Comparison of ENCODE assay signal across 21 cellular contexts in genomic region chr3:148646126-148646660, GRCh38. TPM values are rescaled to one million over a fixed set of nuclear protein-coding genes. Genes with fewer than 3 reads are reported as not detected.
A peak's percentile ranks its signal among the peaks of the same experiment; 100 is the strongest.
DNase-seq lines count a peak whose midpoint lies in the region; FAIRE-seq and TF ChIP-seq lines count a peak whose summit lies in the region.
"Had no signal": no experiment of that assay in that cellular context is flagged by ENCODE, and none has a peak within 500 bp of the region (broad histone marks: within the 10 kb centered on the region; RNA-seq: fewer than 3 reads in every experiment).

No MANE protein-coding gene starts in this region.

- TF ChIP-seq CTCF in astrocyte (IDR thresholded peaks at IDR 0.05; ENCODE audit: insufficient read depth, low read depth, low read length) (no peak), SK-N-SH (IDR thresholded peaks at IDR 0.05) (no peak)

- no peaks in the 10 kb centered on the region for H3K9me3 Mint-ChIP-seq in astrocyte (ENCODE audit: unreplicated experiment)
- H3K9me3 Mint-ChIP-seq: CD8-positive, alpha-beta T cell had no signal

- H3K9me3 ChIP-seq in astrocyte (ENCODE audit: insufficient read depth, low read depth, low read length) (no peaks in the 10 kb centered on the region), SK-N-SH (no peaks in the 10 kb centered on the region), SJCRH30 (replicated peaks) (no peaks in the 10 kb centered on the region)
- H3K9me3 ChIP-seq: BLaER1, Peyer's patch had no signal

- H3K4me2 ChIP-seq in astrocyte (ENCODE audit: low read length) (no peak overlapping the region), SK-N-SH (no peak overlapping the region)
- H3K4me2 ChIP-seq: BLaER1, KMS-11 had no signal

- no peak overlapping the region for H2AFZ ChIP-seq in astrocyte (ENCODE audit: low read depth, low read length)
- H2AFZ ChIP-seq in SK-N-SH (ENCODE audit: low read depth), result no peak overlapping the region

- WGBS in SK-N-SH (ENCODE audit: low lambda C conversion rate), result 92% methylated on average over 4 of the region's 4 CpGs

- H3K4me1 Mint-ChIP-seq in astrocyte (ENCODE audit: low read depth, unreplicated experiment), result peaks cover 35% of the 10 kb centered on the region

- no peak for TF ChIP-seq EP300 in SK-N-SH (IDR thresholded peaks at IDR 0.05; ENCODE audit: borderline replicate concordance in 1 of 2, low read depth in 1 of 2, low read length in 1 of 2)

- no peaks in the 10 kb centered on the region for H3K27me3 Mint-ChIP-seq in astrocyte (ENCODE audit: low read depth, unreplicated experiment)

- H3K36me3 ChIP-seq in astrocyte (ENCODE audit: insufficient read depth, low read length), result no peaks in the 10 kb centered on the region
- H3K36me3 ChIP-seq in SK-N-SH (replicated peaks in 1 of 2; ENCODE audit: control insufficient read depth in 1 of 2, insufficient read depth in 2 of 2, low read length in 1 of 2), result no peaks in the 10 kb centered on the region
- no peaks in the 10 kb centered on the region for H3K36me3 ChIP-seq in SJCRH30
- H3K36me3 ChIP-seq: BLaER1, Peyer's patch had no signal

- no peak overlapping the region for H3K9ac ChIP-seq in astrocyte (ENCODE audit: low read length)
- no peak overlapping the region for H3K9ac ChIP-seq in SK-N-SH
- H3K9ac ChIP-seq: BLaER1, KMS-11 had no signal

- no peaks in the 10 kb centered on the region for H3K36me3 Mint-ChIP-seq in astrocyte (ENCODE audit: low read depth, unreplicated experiment)
- H3K36me3 Mint-ChIP-seq: CD8-positive, alpha-beta T cell had no signal

- H3K27ac ChIP-seq in astrocyte (ENCODE audit: low read depth, low read length), result no peak overlapping the region
- H3K27ac ChIP-seq in SK-N-SH (ENCODE audit: low read depth in 2 of 2, low read length in 1 of 2), result no peak overlapping the region
- H3K27ac ChIP-seq in SJCRH30, result no peak overlapping the region
- H3K27ac ChIP-seq: BLaER1, KMS-11, Peyer's patch had no signal

- H3K27ac Mint-ChIP-seq in astrocyte (ENCODE audit: unreplicated experiment), result no peak overlapping the region
- H3K27ac Mint-ChIP-seq: CD8-positive, alpha-beta T cell had no signal

- no peaks in the 10 kb centered on the region for H3K9me2 ChIP-seq in SK-N-SH

- H3K4me1 ChIP-seq in astrocyte (ENCODE audit: insufficient read depth, low read length) (peaks cover 31% of the 10 kb centered on the region), SK-N-SH (ENCODE audit: control insufficient read depth in 1 of 2, insufficient read depth in 2 of 2, low read depth in 1 of 2, low read length in 1 of 2) (peaks cover 0 to 5% of the 10 kb centered on the region in 2 experiments; a peak in 2 of 4 replicates), SJCRH30 (peaks cover 8% of the 10 kb centered on the region; the same call in 1 of the 2 replicates)
- H3K4me1 ChIP-seq: BLaER1, Peyer's patch had no signal

- no peak for TF ChIP-seq POLR2A in H54 (IDR thresholded peaks at IDR 0.05; ENCODE audit: low read depth, low read length)

- no peak overlapping the region for H3K4me3 Mint-ChIP-seq in astrocyte (ENCODE audit: unreplicated experiment)
- H3K4me3 Mint-ChIP-seq: CD8-positive, alpha-beta T cell had no signal

- DNase-seq in H54 (ENCODE audit: insufficient read length, low spot score) (no peak), astrocyte (ENCODE audit: low read depth) (peak; percentile 10), iris pigment epithelial cell (ENCODE audit: low read depth) (peak; percentile 61), cortex of kidney (lab: John Stamatoyannopoulos, UW) (no peak), NCI-H128 (lab: John Stamatoyannopoulos, UW; ENCODE audit: unreplicated experiment) (no peak), SK-N-SH (no peak), SJCRH30 (no peak)
- DNase-seq: CD8-positive, alpha-beta T cell; DMS79; GDM1; H7; NCI-H1694; NCI-H510A treated with DMSO at 0.1 percent for 48 hours; NCI-H82; Peyer's patch; T-helper 1 cell had no signal

- H3F3A ChIP-seq in SK-N-SH (replicated peaks; ENCODE audit: insufficient read depth), result peaks cover 19% of the 10 kb centered on the region

- no peaks in the 10 kb centered on the region for H4K20me1 ChIP-seq in astrocyte (ENCODE audit: insufficient read depth, low read length)
- H4K20me1 ChIP-seq in SK-N-SH (ENCODE audit: insufficient read depth), result no peaks in the 10 kb centered on the region
- H4K20me1 ChIP-seq: BLaER1 had no signal

- CTCF ChIA-PET in SK-N-SH (lab: Yijun Ruan, JAX), result no interaction called here

- H3K27me3 ChIP-seq in astrocyte (ENCODE audit: insufficient read depth, low read length) (no peaks in the 10 kb centered on the region), SK-N-SH (ENCODE audit: insufficient read depth) (no peaks in the 10 kb centered on the region), SJCRH30 (no peaks in the 10 kb centered on the region)
- H3K27me3 ChIP-seq: BLaER1, Peyer's patch had no signal

- H3K4me3 ChIP-seq in astrocyte (ENCODE audit: insufficient read depth, low read depth, low read length), result no peak overlapping the region
- H3K4me3 ChIP-seq in SK-N-SH (ENCODE audit: low read depth in 2 of 2, low read length in 1 of 2), result no peak overlapping the region
- no peak overlapping the region for H3K4me3 ChIP-seq in SJCRH30
- H3K4me3 ChIP-seq: BLaER1, Peyer's patch had no signal

- H3K79me2 ChIP-seq in astrocyte (ENCODE audit: insufficient read depth, low read length) (no peaks in the 10 kb centered on the region), SK-N-SH (ENCODE audit: insufficient read depth) (no peaks in the 10 kb centered on the region)

- POLR2A ChIA-PET in SK-N-SH (lab: Yijun Ruan, JAX), result no interaction called here

- no peak for TF ChIP-seq RAD21 in SK-N-SH (IDR thresholded peaks at IDR 0.05; ENCODE audit: low read length)

- FAIRE-seq in H54 (lab: Jason Lieb, UNC), result peak; percentile 43
- peak; percentile 73 for FAIRE-seq in astrocyte (lab: Jason Lieb, UNC)
- FAIRE-seq: GM12891, GM18507 had no signal

TF ChIP-seq in SK-N-SH, 30 proteins besides CTCF, POLR2A, EP300 and RAD21:
- TF ChIP-seq FOXJ3 (CRISPR knock-in tag; IDR thresholded peaks at IDR 0.05) (no peak), MEF2A (IDR thresholded peaks at IDR 0.05; ENCODE audit: borderline replicate concordance, low read depth) (no peak), EZH2phosphoT487 (IDR thresholded peaks at IDR 0.05; ENCODE audit: borderline replicate concordance, low read depth) (no peak), RXRA (IDR thresholded peaks at IDR 0.05; ENCODE audit: borderline replicate concordance, low read depth) (no peak), POLR2AphosphoS5 (IDR thresholded peaks at IDR 0.05; ENCODE audit: low read depth, low read length) (no peak), NRF1 (IDR thresholded peaks at IDR 0.05; ENCODE audit: low read depth, low read length) (no peak), RCOR1 (IDR thresholded peaks at IDR 0.05; ENCODE audit: low read length) (no peak), YY1 (IDR thresholded peaks at IDR 0.05; ENCODE audit: low read depth) (no peak), MXI1 (IDR thresholded peaks at IDR 0.05; ENCODE audit: low read depth, low read length) (no peak), GATA2 (CRISPR knock-in tag; IDR thresholded peaks at IDR 0.05) (no peak), TAF1 (IDR thresholded peaks at IDR 0.05; ENCODE audit: borderline replicate concordance, low read depth, low read length) (no peak), SMC3 (IDR thresholded peaks at IDR 0.05; ENCODE audit: low read depth, low read length) (no peak)
- TF ChIP-seq, protein P1, sequence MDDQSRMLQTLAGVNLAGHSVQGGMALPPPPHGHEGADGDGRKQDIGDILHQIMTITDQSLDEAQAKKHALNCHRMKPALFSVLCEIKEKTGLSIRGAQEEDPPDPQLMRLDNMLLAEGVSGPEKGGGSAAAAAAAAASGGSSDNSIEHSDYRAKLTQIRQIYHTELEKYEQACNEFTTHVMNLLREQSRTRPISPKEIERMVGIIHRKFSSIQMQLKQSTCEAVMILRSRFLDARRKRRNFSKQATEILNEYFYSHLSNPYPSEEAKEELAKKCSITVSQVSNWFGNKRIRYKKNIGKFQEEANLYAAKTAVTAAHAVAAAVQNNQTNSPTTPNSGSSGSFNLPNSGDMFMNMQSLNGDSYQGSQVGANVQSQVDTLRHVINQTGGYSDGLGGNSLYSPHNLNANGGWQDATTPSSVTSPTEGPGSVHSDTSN (IDR thresholded peaks at IDR 0.05), result no peak
- TF ChIP-seq, protein P2, sequence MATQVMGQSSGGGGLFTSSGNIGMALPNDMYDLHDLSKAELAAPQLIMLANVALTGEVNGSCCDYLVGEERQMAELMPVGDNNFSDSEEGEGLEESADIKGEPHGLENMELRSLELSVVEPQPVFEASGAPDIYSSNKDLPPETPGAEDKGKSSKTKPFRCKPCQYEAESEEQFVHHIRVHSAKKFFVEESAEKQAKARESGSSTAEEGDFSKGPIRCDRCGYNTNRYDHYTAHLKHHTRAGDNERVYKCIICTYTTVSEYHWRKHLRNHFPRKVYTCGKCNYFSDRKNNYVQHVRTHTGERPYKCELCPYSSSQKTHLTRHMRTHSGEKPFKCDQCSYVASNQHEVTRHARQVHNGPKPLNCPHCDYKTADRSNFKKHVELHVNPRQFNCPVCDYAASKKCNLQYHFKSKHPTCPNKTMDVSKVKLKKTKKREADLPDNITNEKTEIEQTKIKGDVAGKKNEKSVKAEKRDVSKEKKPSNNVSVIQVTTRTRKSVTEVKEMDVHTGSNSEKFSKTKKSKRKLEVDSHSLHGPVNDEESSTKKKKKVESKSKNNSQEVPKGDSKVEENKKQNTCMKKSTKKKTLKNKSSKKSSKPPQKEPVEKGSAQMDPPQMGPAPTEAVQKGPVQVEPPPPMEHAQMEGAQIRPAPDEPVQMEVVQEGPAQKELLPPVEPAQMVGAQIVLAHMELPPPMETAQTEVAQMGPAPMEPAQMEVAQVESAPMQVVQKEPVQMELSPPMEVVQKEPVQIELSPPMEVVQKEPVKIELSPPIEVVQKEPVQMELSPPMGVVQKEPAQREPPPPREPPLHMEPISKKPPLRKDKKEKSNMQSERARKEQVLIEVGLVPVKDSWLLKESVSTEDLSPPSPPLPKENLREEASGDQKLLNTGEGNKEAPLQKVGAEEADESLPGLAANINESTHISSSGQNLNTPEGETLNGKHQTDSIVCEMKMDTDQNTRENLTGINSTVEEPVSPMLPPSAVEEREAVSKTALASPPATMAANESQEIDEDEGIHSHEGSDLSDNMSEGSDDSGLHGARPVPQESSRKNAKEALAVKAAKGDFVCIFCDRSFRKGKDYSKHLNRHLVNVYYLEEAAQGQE (IDR thresholded peaks at IDR 0.05; ENCODE audit: low read depth, low read length), result no peak
- TF ChIP-seq, protein P3, sequence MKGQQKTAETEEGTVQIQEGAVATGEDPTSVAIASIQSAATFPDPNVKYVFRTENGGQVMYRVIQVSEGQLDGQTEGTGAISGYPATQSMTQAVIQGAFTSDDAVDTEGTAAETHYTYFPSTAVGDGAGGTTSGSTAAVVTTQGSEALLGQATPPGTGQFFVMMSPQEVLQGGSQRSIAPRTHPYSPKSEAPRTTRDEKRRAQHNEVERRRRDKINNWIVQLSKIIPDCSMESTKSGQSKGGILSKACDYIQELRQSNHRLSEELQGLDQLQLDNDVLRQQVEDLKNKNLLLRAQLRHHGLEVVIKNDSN (IDR thresholded peaks at IDR 0.05; ENCODE audit: borderline replicate concordance, low read depth), result no peak

RNA-seq across cellular contexts. Expression of gene AGTR1, which starts 51.5 kb away (rescaled TPM):
- total RNA-seq in astrocyte, result 0.61 and 0.91 TPM in 2 replicates
- 0.15 and 0.32 TPM in 2 replicates for polyA plus RNA-seq in SK-N-SH (2012; rRNA removed)
- 0.25 and 0.28 TPM in 2 replicates for polyA plus RNA-seq in SK-N-SH (2012; cell fraction: cytosol; rRNA removed)
- polyA plus RNA-seq in SK-N-SH (2012; cell fraction: nucleus; rRNA removed), result 0.14 and 0.35 TPM in 2 replicates
- total RNA-seq in SJCRH30 (2014; rRNA removed; shearing (Covaris generic)), result 0.18 and 0.43 TPM in 2 replicates
- total RNA-seq: CD8-positive, alpha-beta T cell; M059J had no signal

Comparison
In these comparisons a context has a peak if more than half of its experiments do, and no peak if none do; other contexts are left out.
1. DNase-seq: peak in astrocyte (single experiment) and iris pigment epithelial cell (single experiment); none in H54 (single experiment), cortex of kidney (single experiment), NCI-H128 (single experiment), SK-N-SH (single experiment) and SJCRH30 (0 of 2).